18 cellular contexts compared by ENCODE assay signal in genomic region chr13:40194204-40194806, GRCh38.
DNase-seq lines count a peak whose midpoint lies in the region; ATAC-seq, FAIRE-seq and TF ChIP-seq lines count a peak whose summit lies in the region.
"Had no signal": no experiment of that assay in that cellular context is flagged by ENCODE, and none has a peak within 500 bp of the region (broad histone marks: within the 10 kb centered on the region; RNA-seq: fewer than 3 reads in every experiment).

No MANE protein-coding gene starts in this region.

- intact Hi-C loops in heart right ventricle (cut with DNase I), result loop anchor here in 5 of 10 donors (5.0 to 10.0 kb wide), 9 partner anchors 42 to 488 kb away; partner anchors contain the start of gene FOXO1 (in 2 of the 5)
- intact Hi-C loops in cardiac septum (cut with DNase I), result loop anchor here (2.0 to 5.0 kb wide), 2 partner anchors 118 to 473 kb away; partner anchors contain the start of gene FOXO1
- intact Hi-C loops in kidney (cut with DNase I), result no loop called here
- intact Hi-C loops in uterus (cut with DNase I; ENCODE audit: low total_unique reads), result no loop called here

- ATAC-seq in heart right ventricle (peak in 7 of 8 donors; percentile 32 to 73 (median 58)), GM21723 (IDR thresholded peaks at IDR 0.05; ENCODE audit: unreplicated experiment) (no peak)
- ATAC-seq: A549 had no signal

- DNase-seq in heart right ventricle (peak in 1 of 2 donors; percentile 47), cardiac septum (ENCODE audit: low spot score) (no peak), kidney (no peak), uterus (peak in 1 of 2 donors; percentile 51), D721Med (ENCODE audit: insufficient read length, low spot score) (no peak)
- DNase-seq in effector CD8-positive, alpha-beta T cell (lab: John Stamatoyannopoulos, UW), result no peak
- DNase-seq: activated CD4-positive, alpha-beta memory T cell treated with anti-CD3 and anti-CD28 coated beads for 36 hours; GF-D8; posterior cingulate gyrus; SJCRH30; stimulated activated naive CD4-positive, alpha-beta T cell had no signal

- FAIRE-seq in kidney (lab: Jason Lieb, UNC) (no peak), D721Med (lab: Jason Lieb, UNC) (no peak)
- FAIRE-seq: A549, endometrium, GM19239, HTR-8/SVneo, TTC549 had no signal

- no peak for TF ChIP-seq POLR2A in uterus (IDR thresholded peaks at IDR 0.05)

- peak overlapping the region in 3 of 10 donors; percentile 8 to 27 (median 24) for H3K4me3 ChIP-seq in heart right ventricle
- H3K4me3 ChIP-seq in kidney (ENCODE audit: low read length in 2 of 2), result no peak overlapping the region
- no peak overlapping the region for H3K4me3 ChIP-seq in rectal smooth muscle tissue (ENCODE audit: low read length)
- H3K4me3 ChIP-seq in uterus, result no peak overlapping the region
- H3K4me3 ChIP-seq: A549, SJCRH30 had no signal

- WGBS in heart right ventricle, 2 donors, result 41 to 54% methylated on average over 9 of the region's 9 CpGs

- H3K9me3 ChIP-seq in heart right ventricle (no peaks in the 10 kb centered on the region), kidney (ENCODE audit: control insufficient read depth in 1 of 2, low read length in 2 of 2) (no peaks in the 10 kb centered on the region), uterus (no peaks in the 10 kb centered on the region)
- H3K9me3 ChIP-seq: A549, SJCRH30 had no signal

- peak overlapping the region; percentile 54 to 89 (median 78) for H3K27ac ChIP-seq in heart right ventricle
- peak overlapping the region; percentile 18 to 69 for H3K27ac ChIP-seq in kidney (ENCODE audit: low read depth in 2 of 2, low read length in 2 of 2)
- peak overlapping the region; percentile 55 for H3K27ac ChIP-seq in rectal smooth muscle tissue (ENCODE audit: low read depth, low read length)
- H3K27ac ChIP-seq in uterus, result peak overlapping the region; percentile 83
- H3K27ac ChIP-seq: A549, SJCRH30 had no signal

- no peak for TF ChIP-seq CTCF in heart right ventricle (IDR thresholded peaks at IDR 0.05)
- TF ChIP-seq CTCF in kidney (IDR thresholded peaks at IDR 0.05; ENCODE audit: borderline replicate concordance, extremely low read depth, insufficient read depth), result no peak
- TF ChIP-seq CTCF in uterus (IDR thresholded peaks at IDR 0.05), result no peak
- TF ChIP-seq CTCF in D721Med (IDR thresholded peaks at IDR 0.05; ENCODE audit: insufficient read depth, missing control alignments), result no peak

- no peak overlapping the region for H3K9ac ChIP-seq in kidney (ENCODE audit: low read length in 2 of 2)
- H3K9ac ChIP-seq in rectal smooth muscle tissue (ENCODE audit: low read length), result no peak overlapping the region

- H3K4me1 ChIP-seq in heart right ventricle (peaks cover 20 to 55% (median 42%) of the 10 kb centered on the region in 9 donors), kidney (ENCODE audit: control insufficient read depth in 1 of 2, insufficient read depth in 1 of 2, low read depth in 1 of 2, low read length in 2 of 2) (peaks cover 4 to 6% of the 10 kb centered on the region in 2 donors), rectal smooth muscle tissue (ENCODE audit: control insufficient read depth, insufficient read depth, low read length) (peaks cover 27% of the 10 kb centered on the region), uterus (peaks cover 11 to 12% of the 10 kb centered on the region in 2 donors)

- H3K36me3 ChIP-seq in heart right ventricle (no peaks in the 10 kb centered on the region), kidney (ENCODE audit: control insufficient read depth in 1 of 2, insufficient read depth in 2 of 2, low read length in 2 of 2) (no peaks in the 10 kb centered on the region), rectal smooth muscle tissue (ENCODE audit: control insufficient read depth, insufficient read depth, low read length) (no peaks in the 10 kb centered on the region), uterus (no peaks in the 10 kb centered on the region)
- H3K36me3 ChIP-seq: SJCRH30 had no signal

- no peaks in the 10 kb centered on the region for H3K27me3 ChIP-seq in heart right ventricle
- H3K27me3 ChIP-seq in rectal smooth muscle tissue (ENCODE audit: control insufficient read depth, insufficient read depth, low read length), result no peaks in the 10 kb centered on the region
- H3K27me3 ChIP-seq in uterus, result no peaks in the 10 kb centered on the region
- H3K27me3 ChIP-seq: SJCRH30 had no signal
